In the genomic region with DNA sequence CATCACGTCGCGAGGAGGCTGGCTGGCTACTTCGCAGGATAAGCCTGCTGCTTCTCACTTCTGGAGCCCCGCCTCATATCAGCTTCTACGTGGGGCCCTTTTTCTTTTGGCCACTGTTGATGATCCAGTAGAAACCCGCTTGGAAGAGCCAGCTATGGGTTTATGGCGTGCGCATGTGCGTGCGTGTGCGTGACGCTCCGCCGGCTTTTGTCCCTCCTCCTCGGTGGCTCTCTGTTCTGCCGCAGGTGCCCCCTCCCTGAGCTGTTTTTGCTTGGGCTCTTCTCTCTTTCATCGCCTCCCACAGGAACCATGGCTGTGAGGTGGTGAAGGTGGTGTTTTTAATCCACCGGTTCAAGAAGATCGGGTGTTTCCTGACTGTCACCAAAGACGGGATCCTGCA, we compare ENCODE assay signal across 33 cellular contexts. TPM values are rescaled to one million over a fixed set of nuclear protein-coding genes. Genes with fewer than 3 reads are reported as not detected.
"Had no signal": no experiment of that assay in that cellular context is flagged by ENCODE, and none has a peak within 500 bp of the region (broad histone marks: within the 10 kb centered on the region; RNA-seq: fewer than 3 reads in every experiment).

No MANE protein-coding gene starts in this region.

- H3K9me3 ChIP-seq: adrenal gland, body of pancreas, esophagus muscularis mucosa, gastrocnemius medialis had no signal

- H3K27ac Mint-ChIP-seq: activated CD4-positive, alpha-beta memory T cell treated with anti-CD3 and anti-CD28 coated beads for 36 hours; activated CD4-positive, alpha-beta T cell treated with anti-CD3 and anti-CD28 coated beads for 36 hours; activated CD4-positive, alpha-beta T cell treated with anti-CD3 and anti-CD28 coated beads, Interleukin-2, amount 10 ng/mL, durations not matched to agents 24 days and 14 days; activated CD8-positive, alpha-beta memory T cell treated with anti-CD3 and anti-CD28 coated beads, Interleukin-2, amount 10 ng/mL, durations not matched to agents 7 days and 5 days; activated CD8-positive, alpha-beta T cell treated with anti-CD3 and anti-CD28 coated beads, Interleukin-2, amount 10 ng/mL, durations not matched to agents 7 days and 5 days; activated naive CD4-positive, alpha-beta T cell treated with anti-CD3 and anti-CD28 coated beads for 36 hours; activated naive CD4-positive, alpha-beta T cell treated with anti-CD3 and anti-CD28 coated beads, Interleukin-2, amount 50 U/mL, for 24 hours; activated naive CD8-positive, alpha-beta T cell treated with anti-CD3 and anti-CD28 coated beads for 36 hours; activated naive CD8-positive, alpha-beta T cell treated with anti-CD3 and anti-CD28 coated beads, Interleukin-2, amount 50 U/mL, for 24 hours; activated T-helper 1 cell treated with anti-CD3 and anti-CD28 coated beads, Interleukin-12 subunit alpha, Interleukin-12 subunit beta, Interleukin-2, Interleukin-4 antibody, amounts not matched to agents 30 ng/mL and 10 ng/mL and 1 ng/mL, durations not matched to agents 14 hours and 24 hours and 36 hours; activated T-helper 2 cell treated with anti-CD3 and anti-CD28 coated beads, Interferon-gamma antibody, Interleukin-2, Interleukin-4, amounts not matched to agents 10 μg/mL and 5 μg/mL and 100 μg/mL, durations not matched to agents 14 hours and 24 hours and 36 hours; effector memory CD8-positive, alpha-beta T cell had no signal

- H3K36me3 Mint-ChIP-seq: activated CD4-positive, alpha-beta memory T cell treated with anti-CD3 and anti-CD28 coated beads for 36 hours; activated CD8-positive, alpha-beta memory T cell treated with anti-CD3 and anti-CD28 coated beads, Interleukin-2, amount 10 ng/mL, durations not matched to agents 7 days and 5 days; activated naive CD4-positive, alpha-beta T cell treated with anti-CD3 and anti-CD28 coated beads, Interleukin-2, amount 50 U/mL, for 24 hours; activated naive CD8-positive, alpha-beta T cell treated with anti-CD3 and anti-CD28 coated beads for 36 hours had no signal

- DNase-seq: activated CD4-positive, alpha-beta memory T cell treated with anti-CD3 and anti-CD28 coated beads for 36 hours; activated CD4-positive, alpha-beta T cell treated with anti-CD3 and anti-CD28 coated beads for 36 hours; activated CD4-positive, alpha-beta T cell treated with anti-CD3 and anti-CD28 coated beads, Interleukin-2, amount 10 ng/mL, durations not matched to agents 24 days and 14 days; activated CD4-positive, CD25-positive, alpha-beta regulatory T cell; activated CD4-positive, CD25-positive, alpha-beta regulatory T cell treated with anti-CD3 and anti-CD28 coated beads, Interleukin-2, amount 50 U/mL, for 72 hours; activated CD8-positive, alpha-beta memory T cell treated with anti-CD3 and anti-CD28 coated beads, Interleukin-2, amount 10 ng/mL, durations not matched to agents 7 days and 5 days; activated CD8-positive, alpha-beta memory T cell treated with anti-CD3 and anti-CD28 coated beads, Interleukin-2, amount 50 U/mL, for 4 hours; activated CD8-positive, alpha-beta T cell treated with anti-CD3 and anti-CD28 coated beads, Interleukin-2, amount 10 ng/mL, durations not matched to agents 7 days and 5 days; activated effector memory CD4-positive, alpha-beta T cell treated with anti-CD3 and anti-CD28 coated beads, Interleukin-2, amount 50 U/mL, for 16 hours; activated naive CD4-positive, alpha-beta T cell treated with anti-CD3 and anti-CD28 coated beads for 36 hours; activated naive CD8-positive, alpha-beta T cell treated with anti-CD3 and anti-CD28 coated beads for 36 hours; activated naive CD8-positive, alpha-beta T cell treated with anti-CD3 and anti-CD28 coated beads, Interleukin-2, amount 50 U/mL, for 24 hours; activated T-cell treated with anti-CD3 and anti-CD28 coated beads, Interleukin-2, amount 50 U/mL, for 1 hour; activated T-cell treated with anti-CD3 and anti-CD28 coated beads, Interleukin-2, amount 50 U/mL, for 48 hours; adrenal gland; amygdala; aorta; body of pancreas; caudate nucleus; cortex of kidney; dermis blood vessel endothelial cell; effector CD4-positive, alpha-beta T cell; effector memory CD8-positive, alpha-beta T cell; erythroblast; foreskin keratinocyte; gastrocnemius medialis; glutamatergic neuron; T-helper 2 cell had no signal

- H3K27me3 Mint-ChIP-seq: activated CD4-positive, alpha-beta memory T cell treated with anti-CD3 and anti-CD28 coated beads for 36 hours; activated CD4-positive, alpha-beta T cell treated with anti-CD3 and anti-CD28 coated beads for 36 hours; activated CD4-positive, alpha-beta T cell treated with anti-CD3 and anti-CD28 coated beads, Interleukin-2, amount 10 ng/mL, durations not matched to agents 24 days and 14 days; activated CD8-positive, alpha-beta memory T cell treated with anti-CD3 and anti-CD28 coated beads, Interleukin-2, amount 10 ng/mL, durations not matched to agents 7 days and 5 days; activated naive CD4-positive, alpha-beta T cell treated with anti-CD3 and anti-CD28 coated beads, Interleukin-2, amount 50 U/mL, for 24 hours; activated naive CD8-positive, alpha-beta T cell treated with anti-CD3 and anti-CD28 coated beads for 36 hours; activated naive CD8-positive, alpha-beta T cell treated with anti-CD3 and anti-CD28 coated beads, Interleukin-2, amount 50 U/mL, for 24 hours; effector memory CD8-positive, alpha-beta T cell had no signal

- H3K4me1 ChIP-seq: adrenal gland, esophagus muscularis mucosa, foreskin keratinocyte, gastrocnemius medialis had no signal

- H3K27me3 ChIP-seq: adrenal gland, body of pancreas, esophagus muscularis mucosa, foreskin keratinocyte, gastrocnemius medialis had no signal

- H3K4me1 Mint-ChIP-seq: activated CD4-positive, alpha-beta T cell treated with anti-CD3 and anti-CD28 coated beads for 36 hours; activated CD4-positive, alpha-beta T cell treated with anti-CD3 and anti-CD28 coated beads, Interleukin-2, amount 10 ng/mL, durations not matched to agents 24 days and 14 days; activated CD8-positive, alpha-beta memory T cell treated with anti-CD3 and anti-CD28 coated beads, Interleukin-2, amount 10 ng/mL, durations not matched to agents 7 days and 5 days; activated naive CD4-positive, alpha-beta T cell treated with anti-CD3 and anti-CD28 coated beads, Interleukin-2, amount 50 U/mL, for 24 hours; activated naive CD8-positive, alpha-beta T cell treated with anti-CD3 and anti-CD28 coated beads for 36 hours; activated naive CD8-positive, alpha-beta T cell treated with anti-CD3 and anti-CD28 coated beads, Interleukin-2, amount 50 U/mL, for 24 hours had no signal

- H3K4me3 ChIP-seq: adrenal gland, body of pancreas, esophagus muscularis mucosa, gastrocnemius medialis had no signal

- H3K36me3 ChIP-seq: adrenal gland, esophagus muscularis mucosa, gastrocnemius medialis had no signal

- H3K27ac ChIP-seq: adrenal gland, body of pancreas, esophagus muscularis mucosa, foreskin keratinocyte, gastrocnemius medialis had no signal

- H3K4me3 Mint-ChIP-seq: activated CD4-positive, alpha-beta memory T cell treated with anti-CD3 and anti-CD28 coated beads for 36 hours; activated CD4-positive, alpha-beta T cell treated with anti-CD3 and anti-CD28 coated beads for 36 hours; activated CD4-positive, alpha-beta T cell treated with anti-CD3 and anti-CD28 coated beads, Interleukin-2, amount 10 ng/mL, durations not matched to agents 24 days and 14 days; activated CD8-positive, alpha-beta memory T cell treated with anti-CD3 and anti-CD28 coated beads, Interleukin-2, amount 10 ng/mL, durations not matched to agents 7 days and 5 days; activated CD8-positive, alpha-beta T cell treated with anti-CD3 and anti-CD28 coated beads, Interleukin-2, amount 10 ng/mL, durations not matched to agents 7 days and 5 days; activated naive CD4-positive, alpha-beta T cell treated with anti-CD3 and anti-CD28 coated beads for 36 hours; activated naive CD4-positive, alpha-beta T cell treated with anti-CD3 and anti-CD28 coated beads, Interleukin-2, amount 50 U/mL, for 24 hours; activated naive CD8-positive, alpha-beta T cell treated with anti-CD3 and anti-CD28 coated beads for 36 hours; activated naive CD8-positive, alpha-beta T cell treated with anti-CD3 and anti-CD28 coated beads, Interleukin-2, amount 50 U/mL, for 24 hours; activated T-helper 1 cell treated with anti-CD3 and anti-CD28 coated beads, Interleukin-12 subunit alpha, Interleukin-12 subunit beta, Interleukin-2, Interleukin-4 antibody, amounts not matched to agents 30 ng/mL and 10 ng/mL and 1 ng/mL, durations not matched to agents 14 hours and 24 hours and 36 hours; effector memory CD8-positive, alpha-beta T cell had no signal

- ATAC-seq: activated CD4-positive, alpha-beta T cell treated with anti-CD3 and anti-CD28 coated beads for 36 hours; activated CD8-positive, alpha-beta memory T cell treated with anti-CD3 and anti-CD28 coated beads, Interleukin-2, amount 10 ng/mL, durations not matched to agents 7 days and 5 days; activated CD8-positive, alpha-beta T cell treated with anti-CD3 and anti-CD28 coated beads, Interleukin-2, amount 10 ng/mL, durations not matched to agents 7 days and 5 days; activated naive CD8-positive, alpha-beta T cell treated with anti-CD3 and anti-CD28 coated beads, Interleukin-2, amount 50 U/mL, for 24 hours; body of pancreas; effector memory CD8-positive, alpha-beta T cell; foreskin keratinocyte; gastrocnemius medialis had no signal

- FAIRE-seq: colon had no signal

- H3K9me3 Mint-ChIP-seq: activated CD4-positive, alpha-beta memory T cell treated with anti-CD3 and anti-CD28 coated beads for 36 hours; activated CD4-positive, alpha-beta T cell treated with anti-CD3 and anti-CD28 coated beads, Interleukin-2, amount 10 ng/mL, durations not matched to agents 24 days and 14 days; activated naive CD4-positive, alpha-beta T cell treated with anti-CD3 and anti-CD28 coated beads for 36 hours; activated naive CD4-positive, alpha-beta T cell treated with anti-CD3 and anti-CD28 coated beads, Interleukin-2, amount 50 U/mL, for 24 hours; activated naive CD8-positive, alpha-beta T cell treated with anti-CD3 and anti-CD28 coated beads for 36 hours; activated naive CD8-positive, alpha-beta T cell treated with anti-CD3 and anti-CD28 coated beads, Interleukin-2, amount 50 U/mL, for 24 hours; activated T-helper 1 cell treated with anti-CD3 and anti-CD28 coated beads, Interleukin-12 subunit alpha, Interleukin-12 subunit beta, Interleukin-2, Interleukin-4 antibody, amounts not matched to agents 30 ng/mL and 10 ng/mL and 1 ng/mL, durations not matched to agents 14 hours and 24 hours and 36 hours; activated T-helper 2 cell treated with anti-CD3 and anti-CD28 coated beads, Interferon-gamma antibody, Interleukin-2, Interleukin-4, amounts not matched to agents 10 μg/mL and 5 μg/mL and 100 μg/mL, durations not matched to agents 14 hours and 24 hours and 36 hours; effector memory CD8-positive, alpha-beta T cell had no signal

RNA-seq across cellular contexts. Expression of gene EFCAB8, which starts 26.5 kb away (rescaled TPM):
- total RNA-seq: foreskin keratinocyte, gastrocnemius medialis had no signal
- polyA plus RNA-seq: foreskin keratinocyte had no signal
